In the genomic region with DNA sequence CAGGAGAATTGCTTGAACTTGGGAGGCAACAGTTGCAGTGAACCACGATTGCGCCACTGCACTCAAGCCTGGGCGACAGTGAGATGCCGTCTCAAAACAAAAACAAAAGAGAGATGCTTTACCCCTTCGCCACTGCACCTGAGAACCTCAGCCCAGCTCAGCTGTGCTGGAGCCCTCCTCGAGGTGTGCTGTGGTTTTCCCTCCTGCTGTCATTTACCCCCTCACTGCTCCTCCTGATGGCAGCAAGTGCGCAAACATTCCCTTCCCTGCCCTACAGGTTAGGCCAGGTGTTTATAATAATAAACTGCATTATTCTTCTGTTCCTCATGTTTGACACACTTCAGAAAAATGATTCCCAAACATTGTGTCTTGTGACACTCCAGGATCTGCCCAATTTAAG, we compare ENCODE assay signal across 1 cellular context.
TF ChIP-seq lines count a peak whose summit lies in the region.

No MANE protein-coding gene starts in this region.

TF ChIP-seq in HCT116, 20 proteins besides CTCF, POLR2A, EP300 and RAD21:
- TF ChIP-seq ZNF274 (IDR thresholded peaks at IDR 0.05; ENCODE audit: low read depth, low read length) = no peak
- no peak for TF ChIP-seq POLR2AphosphoS5 (IDR thresholded peaks at IDR 0.05; ENCODE audit: low read depth, low read length)
- no peak for TF ChIP-seq JUND (IDR thresholded peaks at IDR 0.05)
- no peak for TF ChIP-seq CBX3 (IDR thresholded peaks at IDR 0.05; ENCODE audit: low read depth)
- no peak for TF ChIP-seq FOSL1 (IDR thresholded peaks at IDR 0.05; ENCODE audit: low read depth)
- TF ChIP-seq CEBPB (IDR thresholded peaks at IDR 0.05; ENCODE audit: low read depth) = no peak
- no peak for TF ChIP-seq ZFX (IDR thresholded peaks at IDR 0.05)
- no peak for TF ChIP-seq SRF (IDR thresholded peaks at IDR 0.05; ENCODE audit: low read depth)
